ENCODE assay signal across 8 cellular contexts in genomic region chr1:29453502-29454240, GRCh38.
DNase-seq lines count a peak whose midpoint lies in the region; ATAC-seq and TF ChIP-seq lines count a peak whose summit lies in the region.

No MANE protein-coding gene starts in this region.

- no peak overlapping the region for H3K4me3 ChIP-seq in SK-N-MC

- H3K9me3 ChIP-seq in SK-N-MC (ENCODE audit: low read depth, low read length), result no peaks in the 10 kb centered on the region

- H3K36me3 ChIP-seq in SK-N-MC (ENCODE audit: insufficient read depth, low read length), result no peaks in the 10 kb centered on the region

- H3K27ac Mint-ChIP-seq in glutamatergic neuron (ENCODE audit: unreplicated experiment), result peak overlapping the region; percentile 64

- peak; percentile 73 for DNase-seq in DMS 273 treated with DMSO at 0.1 percent for 48 hours (lab: John Stamatoyannopoulos, UW)
- peak; percentile 56 for DNase-seq in HT-29 (ENCODE audit: low spot score)
- DNase-seq in SK-N-MC (ENCODE audit: low read depth, low spot score), result peak; percentile 26
- peak; percentile 46 for DNase-seq in glutamatergic neuron
- DNase-seq in retina, result no peak
- DNase-seq in activated CD8-positive, alpha-beta memory T cell treated with anti-CD3 and anti-CD28 coated beads, Interleukin-2, amount 50 U/mL, for 48 hours, result no peak
- no peak for DNase-seq in stimulated activated CD4-positive, alpha-beta T cell treated with anti-CD3 and anti-CD28 coated beads, Interleukin-4, amount 100 ng/mL, for 1 hour

- H3K9ac ChIP-seq in SK-N-MC (ENCODE audit: insufficient read length), result no peak overlapping the region

- H3K27me3 Mint-ChIP-seq in glutamatergic neuron (ENCODE audit: unreplicated experiment), result peaks cover 9% of the 10 kb centered on the region

- H3K4me3 Mint-ChIP-seq in glutamatergic neuron (ENCODE audit: unreplicated experiment), result no peak overlapping the region

- no peak for ATAC-seq in HG02678 (IDR thresholded peaks at IDR 0.05; ENCODE audit: unreplicated experiment)

- H3K27ac ChIP-seq in SK-N-MC, result no peak overlapping the region

- H3K36me3 Mint-ChIP-seq in glutamatergic neuron (ENCODE audit: unreplicated experiment), result no peaks in the 10 kb centered on the region

- H3K9me3 Mint-ChIP-seq in glutamatergic neuron (ENCODE audit: unreplicated experiment), result peaks cover 3% of the 10 kb centered on the region

- peak; percentile 42 for TF ChIP-seq CTCF in glutamatergic neuron (IDR thresholded peaks at IDR 0.05; ENCODE audit: partially characterized antibody, unreplicated experiment)

- H3K4me1 Mint-ChIP-seq in glutamatergic neuron (ENCODE audit: low read depth, unreplicated experiment), result peaks cover 23% of the 10 kb centered on the region

Comparison
In these comparisons a context has a peak if more than half of its experiments do, and no peak if none do; other contexts are left out.
1. DNase-seq: peak in DMS 273 treated with DMSO at 0.1 percent for 48 hours (single experiment), HT-29 (single experiment), SK-N-MC (single experiment) and glutamatergic neuron (single experiment); none in retina (single experiment), activated CD8-positive, alpha-beta memory T cell treated with anti-CD3 and anti-CD28 coated beads, Interleukin-2, amount 50 U/mL, for 48 hours (single experiment) and stimulated activated CD4-positive, alpha-beta T cell treated with anti-CD3 and anti-CD28 coated beads, Interleukin-4, amount 100 ng/mL, for 1 hour (single experiment).